ENCODE assay signal across 17 cellular contexts in the genomic region with DNA sequence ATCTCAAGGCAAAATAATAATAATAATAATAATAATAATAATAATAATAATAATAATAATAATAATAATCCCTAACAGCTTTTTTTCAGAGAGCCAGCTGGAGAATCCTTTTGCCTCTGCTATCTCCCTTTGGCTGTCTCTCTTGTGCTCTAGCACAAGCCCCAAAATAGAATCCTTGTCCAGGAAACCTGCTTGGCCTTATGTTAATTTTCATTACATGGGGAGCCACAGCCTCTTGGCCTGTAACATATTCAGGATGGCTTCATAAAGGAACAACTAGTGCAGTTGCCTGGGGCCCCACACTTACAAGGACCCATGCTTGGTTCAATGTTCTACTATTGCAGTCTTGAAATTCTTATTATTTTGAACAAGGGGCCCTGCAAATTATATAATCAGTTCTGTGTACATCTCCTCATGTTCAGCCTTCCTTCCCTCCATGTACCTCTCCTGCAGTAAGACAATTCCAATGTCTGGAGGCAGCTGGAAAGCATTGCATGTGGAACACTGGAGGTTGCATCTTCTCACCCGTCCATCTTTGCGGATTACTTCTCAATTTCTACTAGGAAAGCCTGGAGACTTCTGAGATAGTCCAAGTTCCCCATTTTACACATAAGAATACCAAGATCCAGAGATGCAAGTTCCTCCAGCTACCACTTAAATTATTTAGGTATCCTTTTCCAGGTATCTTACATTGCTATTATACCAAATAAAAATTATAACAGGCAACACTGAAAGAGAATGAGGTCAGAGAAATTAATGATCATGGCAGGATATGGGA.
"Had no signal": no experiment of that assay in that cellular context is flagged by ENCODE, and none has a peak within 500 bp of the region (broad histone marks: within the 10 kb centered on the region; RNA-seq: fewer than 3 reads in every experiment).

No MANE protein-coding gene starts in this region.

- ATAC-seq: activated T-cell treated with anti-CD3 and anti-CD28 coated beads, Interleukin-2, amount 50 U/mL, for 72 hours; body of pancreas; foreskin keratinocyte; stimulated activated memory B cell treated with anti-CD40 and anti-IgM and Interleukin-4, amounts not matched to agents 10 μg/mL and 1 μg/mL and 100 μg/mL, for 72 hours had no signal

- H3K36me3 Mint-ChIP-seq: activated naive CD8-positive, alpha-beta T cell; stimulated activated memory B cell treated with anti-CD40 and anti-IgM and Interleukin-4, amounts not matched to agents 10 μg/mL and 1 μg/mL and 100 μg/mL, for 72 hours had no signal

- H3K4me3 Mint-ChIP-seq: activated CD4-positive, alpha-beta T cell treated with anti-CD3 and anti-CD28 coated beads, Interleukin-2, amount 10 ng/mL, durations not matched to agents 7 days and 5 days; activated naive CD8-positive, alpha-beta T cell; activated T-cell treated with anti-CD3 and anti-CD28 coated beads, Interleukin-2, amount 50 U/mL, for 72 hours; stimulated activated memory B cell treated with anti-CD40 and anti-IgM and Interleukin-4, amounts not matched to agents 10 μg/mL and 1 μg/mL and 100 μg/mL, for 72 hours; T-helper 1 cell treated with Interleukin-12 subunit alpha and Interleukin-12 subunit beta and Interleukin-4 antibody, amounts not matched to agents 30 μg/mL and 1 μg/mL, for 36 hours had no signal

- H3K27me3 Mint-ChIP-seq: activated CD4-positive, alpha-beta T cell treated with anti-CD3 and anti-CD28 coated beads, Interleukin-2, amount 10 ng/mL, durations not matched to agents 7 days and 5 days; activated naive CD8-positive, alpha-beta T cell; stimulated activated memory B cell treated with anti-CD40 and anti-IgM and Interleukin-4, amounts not matched to agents 10 μg/mL and 1 μg/mL and 100 μg/mL, for 72 hours had no signal

- H3K9me3 Mint-ChIP-seq: activated T-cell treated with anti-CD3 and anti-CD28 coated beads, Interleukin-2, amount 50 U/mL, for 72 hours; stimulated activated memory B cell treated with anti-CD40 and anti-IgM and Interleukin-4, amounts not matched to agents 10 μg/mL and 1 μg/mL and 100 μg/mL, for 72 hours; T-helper 1 cell treated with Interleukin-12 subunit alpha and Interleukin-12 subunit beta and Interleukin-4 antibody, amounts not matched to agents 30 μg/mL and 1 μg/mL, for 36 hours had no signal

- H3K27ac Mint-ChIP-seq: activated T-cell treated with anti-CD3 and anti-CD28 coated beads, Interleukin-2, amount 50 U/mL, for 72 hours; stimulated activated memory B cell treated with anti-CD40 and anti-IgM and Interleukin-4, amounts not matched to agents 10 μg/mL and 1 μg/mL and 100 μg/mL, for 72 hours; T-helper 1 cell treated with Interleukin-12 subunit alpha and Interleukin-12 subunit beta and Interleukin-4 antibody, amounts not matched to agents 30 μg/mL and 1 μg/mL, for 36 hours had no signal

- FAIRE-seq: TTC549, urothelium cell line had no signal

- DNase-seq: activated CD4-positive, alpha-beta T cell treated with anti-CD3 and anti-CD28 coated beads, Interleukin-2, amount 10 ng/mL, durations not matched to agents 7 days and 5 days; activated CD8-positive, alpha-beta memory T cell treated with anti-CD3 and anti-CD28 coated beads, Interleukin-2, amount 50 U/mL, for 48 hours; activated gamma-delta T cell; activated T-cell treated with anti-CD3 and anti-CD28 coated beads, Interleukin-2, amount 50 U/mL, for 72 hours; amniotic stem cell; body of pancreas; cortex of kidney; effector CD8-positive, alpha-beta T cell; foreskin keratinocyte; posterior cingulate gyrus; stimulated activated CD4-positive, alpha-beta T cell treated with anti-CD3 and anti-CD28 coated beads, Interleukin-2, amount 100 ng/mL, for 48 hours; thyroid gland had no signal

- H3K4me3 ChIP-seq: body of pancreas, thyroid gland had no signal
